8 cellular contexts compared by ENCODE assay signal in the genomic region with DNA sequence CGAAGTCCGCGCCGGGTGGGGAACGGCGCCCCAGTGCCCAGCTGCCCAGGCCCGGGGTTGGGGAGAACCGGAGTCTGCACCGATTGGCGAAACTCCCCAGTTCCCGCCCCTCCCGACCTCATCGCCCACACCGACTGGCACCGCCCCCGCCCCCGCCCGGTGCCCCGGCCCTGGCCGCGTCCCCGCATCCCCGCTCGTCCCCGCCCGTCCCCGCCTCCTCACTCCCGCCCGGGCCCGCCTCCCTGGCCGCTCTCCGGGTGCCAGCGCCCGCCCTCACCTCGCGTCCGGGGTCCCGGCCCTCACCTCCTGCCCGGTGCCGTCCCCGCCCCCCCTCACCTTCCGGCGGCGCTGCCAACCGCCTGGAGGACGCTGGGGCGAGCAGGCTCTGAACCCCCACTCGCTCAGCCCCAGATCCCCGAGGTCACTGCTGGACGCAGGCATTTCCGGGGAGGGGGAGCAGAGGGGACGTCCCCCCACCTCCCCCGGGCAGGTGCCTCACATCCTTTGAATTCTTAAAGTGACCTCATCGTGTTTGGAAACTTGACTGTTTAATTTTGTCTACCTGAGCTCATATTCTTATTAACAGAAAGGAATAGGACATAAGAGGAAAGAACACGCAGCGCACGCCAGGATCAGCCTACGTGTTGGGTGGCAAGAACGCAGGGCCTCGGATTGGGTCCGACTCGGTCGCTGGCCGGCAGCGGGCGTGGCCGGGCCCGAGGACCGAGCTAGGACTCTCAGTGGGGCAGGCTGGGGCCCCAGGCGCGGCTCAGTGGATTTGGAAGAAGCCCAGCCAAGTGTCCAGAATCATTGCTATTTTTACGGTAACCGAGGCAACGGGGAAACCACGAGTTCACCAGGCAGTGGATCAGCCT. TPM values are rescaled to one million over a fixed set of nuclear protein-coding genes. Genes with fewer than 3 reads are reported as not detected.
A peak's percentile ranks its signal among the peaks of the same experiment; 100 is the strongest.
DNase-seq lines count a peak whose midpoint lies in the region; ATAC-seq, FAIRE-seq and TF ChIP-seq lines count a peak whose summit lies in the region.

A gene with protein sequence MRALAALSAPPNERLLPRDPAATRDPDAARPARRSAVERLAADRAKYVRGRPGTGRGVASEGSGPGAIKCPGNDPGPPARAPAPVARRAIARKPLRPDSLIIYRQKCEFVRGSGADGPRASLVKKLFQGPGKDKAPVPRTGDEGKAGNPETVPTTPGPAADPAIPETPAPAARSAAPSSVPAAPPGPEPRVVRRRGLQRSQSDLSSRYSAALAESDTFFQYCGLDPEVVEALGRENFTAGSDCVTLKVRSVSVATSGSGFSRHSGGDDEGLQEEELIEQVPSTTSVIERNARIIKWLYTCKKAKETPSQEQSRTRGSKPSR (minus strand): TSS at position 35 of the 875 bp plus-strand sequence. CDS start 120 bp downstream, outside the sequence.

- TF ChIP-seq POLR2A in heart left ventricle (IDR thresholded peaks at IDR 0.05) (peak in 1 of 2 donors; percentile 18), uterus (IDR thresholded peaks at IDR 0.05) (no peak)

- intact Hi-C loops in heart left ventricle (cut with DNase I) (no loop called here), pancreas (cut with DNase I) (no loop called here), uterus (cut with DNase I; ENCODE audit: low total_unique reads) (no loop called here)

- peaks cover 24% of the 10 kb centered on the region for H3K9me3 ChIP-seq in BLaER1
- H3K9me3 ChIP-seq in heart left ventricle: no peaks in the 10 kb centered on the region
- H3K9me3 ChIP-seq in pancreas: no peaks in the 10 kb centered on the region
- H3K9me3 ChIP-seq in uterus: no peaks in the 10 kb centered on the region

- H3K27me3 ChIP-seq in BLaER1: peaks cover 54% of the 10 kb centered on the region
- peaks cover 7 to 49% (median 30%) of the 10 kb centered on the region in 9 donors for H3K27me3 ChIP-seq in heart left ventricle
- H3K27me3 ChIP-seq in pancreas: no peaks in the 10 kb centered on the region
- no peaks in the 10 kb centered on the region for H3K27me3 ChIP-seq in uterus

- TF ChIP-seq CTCF in heart left ventricle (IDR thresholded peaks at IDR 0.05) (no peak), pancreas (IDR thresholded peaks at IDR 0.05) (no peak), uterus (IDR thresholded peaks at IDR 0.05) (no peak)

- no peaks in the 10 kb centered on the region for H4K20me1 ChIP-seq in BLaER1

- H3K4me1 ChIP-seq in BLaER1 (peaks cover 21% of the 10 kb centered on the region), heart left ventricle (peaks cover 0 to 24% (median 4%) of the 10 kb centered on the region in 12 donors), pancreas (peaks cover 0 to 27% (median 18%) of the 10 kb centered on the region in 3 donors), uterus (peaks cover 0 to 3% of the 10 kb centered on the region in 2 donors)

- H3K4me3 ChIP-seq in BLaER1: peak within 1 kb of the TSS; percentile 73
- H3K4me3 ChIP-seq in heart left ventricle: peak within 1 kb of the TSS; percentile 37 to 72 (median 59)
- peak within 1 kb of the TSS; percentile 53 to 90 (median 74) for H3K4me3 ChIP-seq in pancreas
- peak within 1 kb of the TSS; percentile 46 to 79 for H3K4me3 ChIP-seq in uterus

- ATAC-seq in heart left ventricle: peak; percentile 82 to 93 (median 90)
- peak; percentile 76 to 85 (median 80) for ATAC-seq in pancreas
- ATAC-seq in HG03108 (IDR thresholded peaks at IDR 0.05; ENCODE audit: unreplicated experiment): no peak
- ATAC-seq in HG03378 (IDR thresholded peaks at IDR 0.05; ENCODE audit: unreplicated experiment): no peak

- no peak for FAIRE-seq in pancreas (lab: Jason Lieb, UNC)

- DNase-seq in NCI-H2196 treated with DMSO at 0.1 percent for 48 hours (lab: John Stamatoyannopoulos, UW; ENCODE audit: unreplicated experiment) (peak; percentile 38), heart left ventricle (peak; percentile 49 to 81 (median 74)), pancreas (peak; percentile 91 to 95 (median 94)), uterus (peak; percentile 63 to 79)
- peak; percentile 26 for DNase-seq in activated gamma-delta T cell treated with anti-CD3 and anti-CD28 coated beads, Interleukin-2, amount 50 U/mL, for 16 hours (ENCODE audit: low read depth)

- H3K36me3 ChIP-seq in BLaER1 (no peaks in the 10 kb centered on the region), heart left ventricle (no peaks in the 10 kb centered on the region), pancreas (no peaks in the 10 kb centered on the region), uterus (no peaks in the 10 kb centered on the region)

- peak within 1 kb of the TSS; percentile 57; the same call in 1 of the 2 replicates for H3K9ac ChIP-seq in BLaER1

- WGBS in heart left ventricle, 4 donors: 1 to 3% (median 2%) methylated on average over 25 to 75 of the region's 75 CpGs
- WGBS in pancreas, 2 donors: 0 to 1% methylated on average over 50 to 75 of the region's 75 CpGs

- H3K4me2 ChIP-seq in BLaER1: peak within 1 kb of the TSS; percentile 92

- H3K27ac ChIP-seq in BLaER1: no peak within 1 kb of the TSS
- H3K27ac ChIP-seq in heart left ventricle: peak within 1 kb of the TSS; percentile 40 to 90 (median 76)
- H3K27ac ChIP-seq in pancreas: peak within 1 kb of the TSS; percentile 88 to 97 (median 94)
- peak within 1 kb of the TSS; percentile 71 to 90 for H3K27ac ChIP-seq in uterus

RNA-seq across cellular contexts. Expression of the gene that starts here (rescaled TPM):
- 10 to 100 TPM in 1 of 9 donors, 1 to 10 TPM in 8; 1.6 to 10.1 (median 3.9) TPM for total RNA-seq in heart left ventricle
- polyA plus RNA-seq in heart left ventricle: 1 to 10 TPM; 1.4 to 1.6 TPM
- 10 to 100 TPM in 5 of 6 donors, 1 to 10 TPM in 1; 6.9 to 13.3 (median 10.3) TPM for total RNA-seq in pancreas
- 10 to 100 TPM; 11.6 to 22.4 TPM for polyA plus RNA-seq in pancreas
- 10 to 100 TPM in 2 of 4 donors, 1 to 10 TPM in 1, under 1 TPM in 1; 0.51 to 13.2 (median 8.5) TPM for total RNA-seq in uterus

Comparison
In these comparisons a context has a peak if more than half of its experiments do, and no peak if none do; other contexts are left out.
1. RNA of the gene that starts here (polyA plus RNA-seq): 11.6 to 22.4 TPM in pancreas; 1.4 to 1.6 TPM in heart left ventricle; every median in the first group is over 4 times any median in the second.
2. DNase-seq: peak in every context shown above with its lines; median percentile 94 in pancreas; 74 in heart left ventricle; 71 in uterus; 38 in NCI-H2196 treated with DMSO at 0.1 percent for 48 hours; 26 in activated gamma-delta T cell treated with anti-CD3 and anti-CD28 coated beads, Interleukin-2, amount 50 U/mL, for 16 hours.
3. ATAC-seq: peak in heart left ventricle (4 of 4) and pancreas (4 of 4); none in HG03108 (single experiment) and HG03378 (single experiment).
4. Peak in every context shown above with its lines, with median percentiles within 50 percentile points of each other: H3K4me3 ChIP-seq.